Comparison of ENCODE assay signal across 9 cellular contexts in genomic region chr11:33941637-33942160, GRCh38. TPM values are rescaled to one million over a fixed set of nuclear protein-coding genes. Genes with fewer than 3 reads are reported as not detected.
A peak's percentile ranks its signal among the peaks of the same experiment; 100 is the strongest.
DNase-seq lines count a peak whose midpoint lies in the region; ATAC-seq, FAIRE-seq and TF ChIP-seq lines count a peak whose summit lies in the region.
"Had no signal": no experiment of that assay in that cellular context is flagged by ENCODE, and none has a peak within 500 bp of the region (broad histone marks: within the 10 kb centered on the region; RNA-seq: fewer than 3 reads in every experiment).

No MANE protein-coding gene starts in this region.

- H4K20me1 ChIP-seq in GM12878 (ENCODE audit: control insufficient read depth, insufficient read depth) = no peaks in the 10 kb centered on the region

- peak overlapping the region; percentile 39; the same call in 1 of the 2 replicates for H3K4me3 ChIP-seq in GM12878
- H3K4me3 ChIP-seq in mesenchymal stem cell (ENCODE audit: insufficient read depth in 1 of 2, low read depth in 1 of 2, low read length in 2 of 2) = no peak overlapping the region
- H3K4me3 ChIP-seq: adrenal gland had no signal

- no peak overlapping the region for H2BK5ac ChIP-seq in mesenchymal stem cell (ENCODE audit: low read depth, low read length, poor library complexity, severe bottlenecking)

- H4K91ac ChIP-seq in mesenchymal stem cell (ENCODE audit: low read length) = no peak overlapping the region

- no peak for TF ChIP-seq RAD21 in GM12878 (IDR thresholded peaks at IDR 0.05; ENCODE audit: insufficient read depth, low read depth, low read length)

- WGBS in GM12878 (ENCODE audit: insufficient coverage, insufficient replicate concordance, low lambda C conversion rate, missing lambda C conversion rate) = 11% methylated on average over 7 of the region's 7 CpGs
- WGBS in mesenchymal stem cell = 11% methylated on average over 7 of the region's 7 CpGs

- H3K9me3 ChIP-seq in GM12878 (replicated peaks; ENCODE audit: control insufficient read depth, insufficient read depth, low read length) (no peaks in the 10 kb centered on the region), mesenchymal stem cell (ENCODE audit: control insufficient read depth, low read length) (no peaks in the 10 kb centered on the region)
- H3K9me3 ChIP-seq: adrenal gland had no signal

- SMC1A ChIA-PET in GM12878 (lab: Charles Lee; ENCODE audit: uncharacterized antibody, unreplicated experiment) = interaction anchor here (0.9 kb wide), 1 partner anchor 7 kb away, joined by 3 read pairs; no protein-coding TSS in a partner anchor

- peak; percentile 41 for FAIRE-seq in GM12878 (lab: Jason Lieb, UNC)

- in situ Hi-C loops in GM12878 (cut with MboI) = no loop called here

- CTCF ChIA-PET in GM12878 (lab: Yijun Ruan, JAX) = no interaction called here

- no peaks in the 10 kb centered on the region; the same call in 1 of the 2 replicates for H3K79me2 ChIP-seq in GM12878 (ENCODE audit: control insufficient read depth, insufficient read depth, low read length)

- intact Hi-C loops in GM12878 (cut with micrococcal nuclease; ENCODE audit: unreplicated experiment) = loop anchor here (5.0 kb wide), 1 partner anchor 44 kb away; no protein-coding TSS in a partner anchor

- H3K14ac ChIP-seq in mesenchymal stem cell (ENCODE audit: low read length in 2 of 2) = no peak overlapping the region

- POLR2A ChIA-PET in GM12878 (lab: Charles Lee) = interaction anchor here (0.7 kb wide), 1 partner anchor 1277 kb away, joined by 3 read pairs; no protein-coding TSS in a partner anchor

- H3K23ac ChIP-seq in mesenchymal stem cell (ENCODE audit: low read length in 2 of 2) = no peak overlapping the region

- no peak for TF ChIP-seq CTCF in GM12878 (IDR thresholded peaks at IDR 0.05 in 2 of 3, conservative IDR thresholded peaks at IDR 0.05 in 1 of 3; ENCODE audit: control insufficient read depth in 2 of 3, extremely low read depth in 1 of 3, insufficient read depth in 1 of 3, low read depth in 3 of 3, low read length in 3 of 3)

- peak overlapping the region; percentile 12 for H2BK120ac ChIP-seq in mesenchymal stem cell (ENCODE audit: low read depth, low read length)

- H3K4me2 ChIP-seq in GM12878 (ENCODE audit: control insufficient read depth, insufficient read depth) (peak overlapping the region; percentile 75), mesenchymal stem cell (ENCODE audit: low read length, poor library complexity, severe bottlenecking) (no peak overlapping the region)

- H3K79me1 ChIP-seq in mesenchymal stem cell (replicated peaks; ENCODE audit: low read length, poor library complexity, severe bottlenecking) = no peaks in the 10 kb centered on the region

- H2AK5ac ChIP-seq in mesenchymal stem cell (ENCODE audit: low read length, severe bottlenecking) = no peak overlapping the region

- RAD21 ChIA-PET in GM12878 (lab: Charles Lee; ENCODE audit: unreplicated experiment) = no interaction called here

- H3K4ac ChIP-seq in mesenchymal stem cell (ENCODE audit: low read depth in 1 of 2, low read length in 2 of 2) = peak overlapping the region in 1 of 2 experiments; percentile 77

- peak overlapping the region; percentile 68 for H4K8ac ChIP-seq in mesenchymal stem cell (ENCODE audit: low read length)

- DNase-seq in COLO829 (ENCODE audit: low spot score) (peak; percentile 84), HUDEP-2 (lab: John Stamatoyannopoulos, UW; ENCODE audit: unreplicated experiment in 76 of 76) (peak in 49 of 76 experiments; percentile 5 to 57 (median 36)), GM12878 (ENCODE audit: low read depth, low spot score) (peak; percentile 33), mesenchymal stem cell (peak; percentile 51), middle frontal gyrus (ENCODE audit: extremely low spot score, low spot score) (no peak)
- no peak for DNase-seq in NK-92 treated with Interleukin-12 subunit alpha and Interleukin-12 subunit beta, amount 100 ng/mL, for 24 hours (lab: John Stamatoyannopoulos, UW)
- no peak for DNase-seq in activated naive CD4-positive, alpha-beta T cell (lab: John Stamatoyannopoulos, UW)

- H3K27me3 ChIP-seq in GM12878 (replicated peaks in 1 of 2; ENCODE audit: control insufficient read depth in 2 of 2, insufficient read depth in 2 of 2, low read length in 1 of 2) (no peaks in the 10 kb centered on the region), mesenchymal stem cell (ENCODE audit: control insufficient read depth in 1 of 2, insufficient read depth in 1 of 2, low read length in 2 of 2) (peaks cover 0 to 47% of the 10 kb centered on the region in 2 experiments)
- H3K27me3 ChIP-seq: adrenal gland had no signal

- ATAC-seq in GM12878 (peak; percentile 72), HG02938 (IDR thresholded peaks at IDR 0.05; ENCODE audit: unreplicated experiment) (no peak)

- H3K9ac ChIP-seq in GM12878 (ENCODE audit: control insufficient read depth, insufficient read depth, low read length) (peak overlapping the region; percentile 17; the same call in 1 of the 2 replicates), mesenchymal stem cell (ENCODE audit: low read length) (no peak overlapping the region)

- no peak for TF ChIP-seq POLR2A in GM12878 (IDR thresholded peaks at IDR 0.05; ENCODE audit: low read depth, low read length)

- peak overlapping the region; percentile 78 for H2AFZ ChIP-seq in GM12878 (ENCODE audit: control insufficient read depth, low read depth, low read length)
- H2AFZ ChIP-seq in mesenchymal stem cell (ENCODE audit: low read depth, low read length) = peak overlapping the region; percentile 67

- no peak for TF ChIP-seq EP300 in GM12878 (IDR thresholded peaks at IDR 0.05; ENCODE audit: borderline replicate concordance in 1 of 2, control insufficient read depth in 1 of 2, low read depth in 2 of 2, low read length in 2 of 2)

- H2BK12ac ChIP-seq in mesenchymal stem cell (ENCODE audit: low read length in 2 of 2) = peak overlapping the region in 1 of 2 experiments; percentile 21

- BruUV-seq in GM12878 (replicated peaks; lab: Mats Ljungman, UMichigan) = no TSS peak

- H2BK15ac ChIP-seq in mesenchymal stem cell (ENCODE audit: low read depth, poor library complexity, severe bottlenecking) = peak overlapping the region; percentile 8

- H3K18ac ChIP-seq in mesenchymal stem cell (ENCODE audit: low read depth in 1 of 2, low read length in 2 of 2) = peak overlapping the region; percentile 18 to 80

- H3K27ac ChIP-seq in GM12878 (ENCODE audit: control insufficient read depth, insufficient read depth) (peak overlapping the region; percentile 63), mesenchymal stem cell (ENCODE audit: low read length, poor library complexity, severe bottlenecking) (no peak overlapping the region)

- H3K4me1 ChIP-seq in GM12878 (ENCODE audit: control insufficient read depth, insufficient read depth, low read length) (peaks cover 42% of the 10 kb centered on the region), mesenchymal stem cell (ENCODE audit: control insufficient read depth, insufficient read depth, low read depth, low read length) (peaks cover 2% of the 10 kb centered on the region)

- H3K36me3 ChIP-seq in GM12878 (ENCODE audit: control insufficient read depth in 2 of 2, insufficient read depth in 2 of 2, low read length in 1 of 2) = no peaks in the 10 kb centered on the region
- H3K36me3 ChIP-seq in mesenchymal stem cell (ENCODE audit: control insufficient read depth in 1 of 2, insufficient read depth in 2 of 2, low read depth in 1 of 2, low read length in 2 of 2) = no peaks in the 10 kb centered on the region
- H3K36me3 ChIP-seq: adrenal gland had no signal

TF ChIP-seq in GM12878, 131 proteins besides CTCF, POLR2A, EP300 and RAD21:
- no peak for TF ChIP-seq ZNF217 (IDR thresholded peaks at IDR 0.05)
- peak; percentile 86 for TF ChIP-seq SPI1 (IDR thresholded peaks at IDR 0.05; ENCODE audit: borderline replicate concordance, insufficient read depth, low read depth, low read length)
- TF ChIP-seq CREB1 (IDR thresholded peaks at IDR 0.05; ENCODE audit: low read depth) = peak; percentile 46; the same call in 1 of the 2 replicates
- no peak for TF ChIP-seq E2F4 (IDR thresholded peaks at IDR 0.05; ENCODE audit: low read depth, low read length)
- 0 out of 2 replicates have a peak, but pooled peaks have one; percentile 41 for TF ChIP-seq TCF7 (IDR thresholded peaks at IDR 0.05; ENCODE audit: borderline replicate concordance)
TF ChIP-seq in GM12878: peak in this region for 3.

RNA-seq across cellular contexts. Expression of gene LMO2, which starts 49.8 kb away (rescaled TPM):
- total RNA-seq in GM12878 (2013; cell fraction: nucleolus; rRNA removed) = not detected in 2 replicates
- 0.98 and 1.7 TPM in 2 replicates for total RNA-seq in GM12878 (2014; rRNA removed)
- 1.0 and 1.2 TPM in 2 replicates for total RNA-seq in GM12878 (2014; rRNA removed; fragmentation: Illumina TruSeq; extraction: Trizol)
- 0.98 and 1.7 TPM in 2 replicates for total RNA-seq in GM12878 (2021)
- polyA plus RNA-seq in GM12878 (2011; ENCODE audit: low read depth) = 4.0 TPM
- polyA plus RNA-seq in GM12878 (2011; rRNA removed) = 1.1 TPM in 2 replicates
- polyA plus RNA-seq in GM12878 (2011; cell fraction: cytosol; rRNA removed) = 0.42 and 0.53 TPM in 2 replicates
- polyA plus RNA-seq in GM12878 (2011; cell fraction: nucleus; rRNA removed) = 0.24 and 0.25 TPM in 2 replicates
- 4.1 and 7.5 TPM in 2 replicates for polyA plus RNA-seq in GM12878 (2012)
- 1.4 and 1.9 TPM in 2 replicates for polyA plus RNA-seq in GM12878 (2014; fragmentation: Illumina TruSeq; extraction: Trizol)
- polyA plus RNA-seq in GM12878 (2014; fragmentation: Nextera tagmentation; extraction: Ambion mirVana) = under 1 TPM; 0.29 to 0.47 TPM
- polyA plus RNA-seq in GM12878 (2014; rRNA removed) = 1.7 TPM in 2 replicates
- under 1 TPM in 1 of 2 experiments, not detected in 1; 0.37 TPM for polyA plus RNA-seq in GM12878 (2016; fragmentation: Nextera tagmentation; extraction: Ambion mirVana)
- 0.37 and 0.88 TPM in 2 replicates for polyA minus RNA-seq in GM12878 (2011; rRNA and poly(A)+ RNA removed)
- not detected in 2 replicates for polyA minus RNA-seq in GM12878 (2011; cell fraction: cytosol; rRNA and poly(A)+ RNA removed)
- polyA minus RNA-seq in GM12878 (2011; cell fraction: nucleus; rRNA and poly(A)+ RNA removed) = 0.12 and 0.48 TPM in 2 replicates
- 0.26 TPM for polyA plus RNA-seq in mesenchymal stem cell (2013, experiment 1 of 2)
- polyA plus RNA-seq in mesenchymal stem cell (2013, experiment 2 of 2) = 0.34 TPM

Comparison
In these comparisons a context has a peak if more than half of its experiments do, and no peak if none do; other contexts are left out.
1. DNase-seq: peak in COLO829 (single experiment), HUDEP-2 (49 of 76), GM12878 (single experiment) and mesenchymal stem cell (single experiment); none in NK-92 treated with Interleukin-12 subunit alpha and Interleukin-12 subunit beta, amount 100 ng/mL, for 24 hours (single experiment), middle frontal gyrus (single experiment) and activated naive CD4-positive, alpha-beta T cell (0 of 4).